Comparison of ENCODE assay signal across 17 cellular contexts in genomic region chr9:38387751-38388150, GRCh38. TPM values are rescaled to one million over a fixed set of nuclear protein-coding genes. Genes with fewer than 3 reads are reported as not detected.
"Had no signal": no experiment of that assay in that cellular context is flagged by ENCODE, and none has a peak within 500 bp of the region (broad histone marks: within the 10 kb centered on the region; RNA-seq: fewer than 3 reads in every experiment).

No MANE protein-coding gene starts in this region.

- H3K27ac ChIP-seq: neutrophil had no signal

- FAIRE-seq: islet of Langerhans had no signal

- H3K27ac Mint-ChIP-seq: activated CD8-positive, alpha-beta T cell treated with anti-CD3 and anti-CD28 coated beads, Interleukin-2, amount 10 ng/mL, durations not matched to agents 7 days and 5 days; activated naive CD4-positive, alpha-beta T cell treated with anti-CD3 and anti-CD28 coated beads for 36 hours; memory B cell; stimulated activated memory B cell treated with anti-CD40 and anti-IgM and Interleukin-4, amounts not matched to agents 10 μg/mL and 1 μg/mL and 100 μg/mL, for 72 hours; T-helper 1 cell treated with Interleukin-12 subunit alpha and Interleukin-12 subunit beta and Interleukin-4 antibody, amounts not matched to agents 30 μg/mL and 1 μg/mL, for 36 hours had no signal

- H3K4me3 Mint-ChIP-seq: activated CD8-positive, alpha-beta T cell treated with anti-CD3 and anti-CD28 coated beads, Interleukin-2, amount 10 ng/mL, durations not matched to agents 7 days and 5 days; activated naive CD4-positive, alpha-beta T cell treated with anti-CD3 and anti-CD28 coated beads for 36 hours; memory B cell; stimulated activated memory B cell treated with anti-CD40 and anti-IgM and Interleukin-4, amounts not matched to agents 10 μg/mL and 1 μg/mL and 100 μg/mL, for 72 hours; T-helper 1 cell treated with Interleukin-12 subunit alpha and Interleukin-12 subunit beta and Interleukin-4 antibody, amounts not matched to agents 30 μg/mL and 1 μg/mL, for 36 hours had no signal

- H3K9me3 ChIP-seq: neutrophil had no signal

- H3K27me3 ChIP-seq: spleen had no signal

- DNase-seq: activated CD4-positive, alpha-beta T cell treated with anti-CD3 and anti-CD28 coated beads for 4 hours; activated CD8-positive, alpha-beta T cell treated with anti-CD3 and anti-CD28 coated beads, Interleukin-2, amount 10 ng/mL, durations not matched to agents 7 days and 5 days; activated naive CD4-positive, alpha-beta T cell treated with anti-CD3 and anti-CD28 coated beads for 36 hours; cerebellar nuclear complex; dermis blood vessel endothelial cell; right cardiac atrium; spleen; stimulated activated CD4-positive, alpha-beta T cell treated with anti-CD3 and anti-CD28 coated beads, Interleukin-1b, Interleukin-23, amount 100 ng/mL, for 48 hours had no signal

- H3K36me3 ChIP-seq: neutrophil, spleen had no signal

- H3K36me3 Mint-ChIP-seq: brain had no signal

- H3K4me3 ChIP-seq: spleen had no signal

- ATAC-seq: activated CD8-positive, alpha-beta T cell treated with anti-CD3 and anti-CD28 coated beads, Interleukin-2, amount 10 ng/mL, durations not matched to agents 7 days and 5 days; right cardiac atrium; stimulated activated memory B cell treated with anti-CD40 and anti-IgM and Interleukin-4, amounts not matched to agents 10 μg/mL and 1 μg/mL and 100 μg/mL, for 72 hours had no signal

RNA-seq across cellular contexts. Expression of gene IGFBPL1, which starts 36.5 kb away (rescaled TPM):
- total RNA-seq: activated CD8-positive, alpha-beta T cell treated with anti-CD3 and anti-CD28 coated beads, Interleukin-2, amount 10 ng/mL, durations not matched to agents 7 days and 5 days; fibroblast of villous mesenchyme; left lobe of liver; spleen; ureter had no signal
- polyA plus RNA-seq: spleen had no signal
